Comparison of ENCODE assay signal across 1 cellular context in the genomic region with DNA sequence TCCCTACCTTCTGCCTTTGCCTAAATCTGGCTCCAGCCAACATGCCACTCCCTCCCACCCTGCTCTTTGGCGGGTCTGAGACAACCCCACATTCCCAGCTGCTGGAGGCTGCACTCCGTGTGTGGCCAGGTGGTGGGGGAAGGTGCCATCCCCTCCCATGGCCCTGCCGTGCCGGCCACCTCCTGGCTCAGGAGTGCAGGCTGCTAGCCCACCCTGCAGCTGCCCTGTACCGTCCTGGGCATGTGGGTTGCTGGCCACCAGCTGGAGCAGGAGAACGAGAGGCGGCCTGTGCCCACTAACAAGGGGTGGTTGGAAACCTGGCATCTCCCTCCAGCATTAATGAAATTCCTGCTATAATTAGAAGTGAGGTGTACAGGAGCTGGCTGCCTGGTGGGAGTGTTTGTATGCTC.
TF ChIP-seq lines count a peak whose summit lies in the region.

No MANE protein-coding gene starts in this region.

TF ChIP-seq in IMR-90, 13 proteins besides CTCF, POLR2A, EP300 and RAD21:
- no peak for TF ChIP-seq MAZ (IDR thresholded peaks at IDR 0.05; ENCODE audit: borderline replicate concordance, low read depth, low read length)
- no peak for TF ChIP-seq SMC3 (IDR thresholded peaks at IDR 0.05; ENCODE audit: low read depth, low read length)
- TF ChIP-seq USF2 (IDR thresholded peaks at IDR 0.05; ENCODE audit: low read depth, low read length): no peak
- TF ChIP-seq CEBPB (IDR thresholded peaks at IDR 0.05; ENCODE audit: low read depth, low read length): no peak
- TF ChIP-seq, protein P1, sequence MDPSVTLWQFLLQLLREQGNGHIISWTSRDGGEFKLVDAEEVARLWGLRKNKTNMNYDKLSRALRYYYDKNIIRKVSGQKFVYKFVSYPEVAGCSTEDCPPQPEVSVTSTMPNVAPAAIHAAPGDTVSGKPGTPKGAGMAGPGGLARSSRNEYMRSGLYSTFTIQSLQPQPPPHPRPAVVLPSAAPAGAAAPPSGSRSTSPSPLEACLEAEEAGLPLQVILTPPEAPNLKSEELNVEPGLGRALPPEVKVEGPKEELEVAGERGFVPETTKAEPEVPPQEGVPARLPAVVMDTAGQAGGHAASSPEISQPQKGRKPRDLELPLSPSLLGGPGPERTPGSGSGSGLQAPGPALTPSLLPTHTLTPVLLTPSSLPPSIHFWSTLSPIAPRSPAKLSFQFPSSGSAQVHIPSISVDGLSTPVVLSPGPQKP (IDR thresholded peaks at IDR 0.05; ENCODE audit: borderline replicate concordance, low read depth, low read length): no peak
